19 cellular contexts compared by ENCODE assay signal in genomic region chr2:190854726-190855125, GRCh38. TPM values are rescaled to one million over a fixed set of nuclear protein-coding genes. Genes with fewer than 3 reads are reported as not detected.
DNase-seq lines count a peak whose midpoint lies in the region; ATAC-seq and TF ChIP-seq lines count a peak whose summit lies in the region.
"Had no signal": no experiment of that assay in that cellular context is flagged by ENCODE, and none has a peak within 500 bp of the region (broad histone marks: within the 10 kb centered on the region; RNA-seq: fewer than 3 reads in every experiment).

No MANE protein-coding gene starts in this region.

- H3K4me1 ChIP-seq in ascending aorta (peaks cover 0 to 27% of the 10 kb centered on the region in 2 donors), osteoblast (ENCODE audit: insufficient read depth, low read length) (peaks cover 48% of the 10 kb centered on the region), right cardiac atrium (ENCODE audit: control insufficient read depth, insufficient read depth, low read length) (peaks cover 1% of the 10 kb centered on the region), aorta (ENCODE audit: control insufficient read depth in 1 of 2, insufficient read depth in 2 of 2, low read length in 2 of 2) (peaks cover 2 to 12% of the 10 kb centered on the region in 2 donors), PC-3 (ENCODE audit: insufficient read depth, low read length) (peaks cover 29% of the 10 kb centered on the region)
- H3K4me1 ChIP-seq: BLaER1 had no signal

- DNase-seq in G401 (ENCODE audit: low spot score) = peak; percentile 90
- DNase-seq in ascending aorta (ENCODE audit: low spot score in 2 of 2) = no peak
- peak; percentile 72 for DNase-seq in cerebellum (ENCODE audit: low spot score)
- DNase-seq in osteoblast (ENCODE audit: insufficient read length, low spot score, missing footprints) = no peak
- no peak for DNase-seq in right cardiac atrium
- DNase-seq in aorta = no peak
- no peak for DNase-seq in PC-3
- DNase-seq: Caco-2; CD4-positive, CD25-positive, alpha-beta regulatory T cell; CD8-positive, alpha-beta T cell; DMS153; DND-41; GDM1; H9 had no signal

- H3K4me3 ChIP-seq in ascending aorta (no peak overlapping the region), osteoblast (ENCODE audit: insufficient read depth, low read length) (no peak overlapping the region), right cardiac atrium (ENCODE audit: low read length) (no peak overlapping the region), aorta (ENCODE audit: low read length in 2 of 2) (no peak overlapping the region), PC-3 (ENCODE audit: low read length) (no peak overlapping the region)
- H3K4me3 ChIP-seq: BLaER1, GM23338 had no signal

- CTCF ChIA-PET in PC-3 (lab: Charles Lee) = no interaction called here

- BruUV-seq in PC-3 (replicated peaks; lab: Mats Ljungman, UMichigan) = no TSS peak

- WGBS in right cardiac atrium = 94% methylated on average over 1 of the region's 1 CpG
- 78 to 81% methylated on average over 1 of the region's 1 CpG for WGBS in aorta, 2 donors

- no peak overlapping the region for H3K9ac ChIP-seq in PC-3 (ENCODE audit: low read length)
- H3K9ac ChIP-seq: BLaER1 had no signal

- peak overlapping the region; percentile 16 for H2AFZ ChIP-seq in osteoblast (ENCODE audit: low read length)
- no peak overlapping the region for H2AFZ ChIP-seq in PC-3 (ENCODE audit: low read length)
- H2AFZ ChIP-seq: GM23338 had no signal

- H3K9me2 ChIP-seq in PC-3 (replicated peaks; ENCODE audit: low read length) = no peaks in the 10 kb centered on the region

- H3K9me3 ChIP-seq in ascending aorta (no peaks in the 10 kb centered on the region), osteoblast (ENCODE audit: low read depth, low read length) (no peaks in the 10 kb centered on the region), right cardiac atrium (ENCODE audit: control insufficient read depth, low read length) (no peaks in the 10 kb centered on the region), aorta (ENCODE audit: control insufficient read depth, low read length) (no peaks in the 10 kb centered on the region), PC-3 (ENCODE audit: low read length) (no peaks in the 10 kb centered on the region)
- H3K9me3 ChIP-seq: BLaER1, Caco-2 had no signal

- POLR2A ChIA-PET in PC-3 (lab: Charles Lee; ENCODE audit: unreplicated experiment) = no interaction called here

- ATAC-seq in right cardiac atrium = no peak
- no peak for ATAC-seq in aorta (ENCODE audit: low FRiP score)
- no peak for ATAC-seq in PC-3
- ATAC-seq: CD8-positive, alpha-beta T cell; GM23338; HCT116 had no signal

- no peaks in the 10 kb centered on the region for H3F3A ChIP-seq in PC-3 (ENCODE audit: low read length, unreplicated experiment)

- H3K36me3 ChIP-seq in ascending aorta (no peaks in the 10 kb centered on the region), osteoblast (ENCODE audit: insufficient read depth, low read length) (no peaks in the 10 kb centered on the region), aorta (ENCODE audit: control insufficient read depth in 1 of 2, insufficient read depth in 2 of 2, low read length in 1 of 2) (no peaks in the 10 kb centered on the region), PC-3 (ENCODE audit: low read depth, low read length) (no peaks in the 10 kb centered on the region)
- H3K36me3 ChIP-seq: BLaER1 had no signal

- H3K4me2 ChIP-seq in osteoblast (ENCODE audit: insufficient read depth, low read length) (no peak overlapping the region), PC-3 (ENCODE audit: low read length) (no peak overlapping the region)
- H3K4me2 ChIP-seq: BLaER1, GM23338 had no signal

- intact Hi-C loops in ascending aorta (cut with DNase I) (no loop called here), right cardiac atrium (cut with DNase I) (no loop called here), aorta (cut with DNase I) (loop anchor here in 1 of 2 donors (5.0 kb wide), 1 partner anchor 33 kb away; no protein-coding TSS in a partner anchor), PC-3 (cut with micrococcal nuclease) (no loop called here)

- H3K27ac ChIP-seq in ascending aorta = peak overlapping the region; percentile 44 to 47
- H3K27ac ChIP-seq in osteoblast (ENCODE audit: low read depth, low read length) = no peak overlapping the region
- no peak overlapping the region for H3K27ac ChIP-seq in right cardiac atrium (ENCODE audit: low read length)
- peak overlapping the region in 1 of 2 donors; percentile 33 for H3K27ac ChIP-seq in aorta (ENCODE audit: low read depth in 1 of 2, low read length in 2 of 2)
- no peak overlapping the region for H3K27ac ChIP-seq in PC-3 (ENCODE audit: low read length)
- H3K27ac ChIP-seq: 22Rv1, BLaER1, C4-2B had no signal

- H3K27me3 ChIP-seq in ascending aorta (no peaks in the 10 kb centered on the region), osteoblast (ENCODE audit: insufficient read depth, low read length) (no peaks in the 10 kb centered on the region), right cardiac atrium (ENCODE audit: control insufficient read depth, insufficient read depth) (no peaks in the 10 kb centered on the region), aorta (ENCODE audit: control insufficient read depth in 1 of 2, insufficient read depth in 2 of 2, low read length in 1 of 2) (no peaks in the 10 kb centered on the region), PC-3 (ENCODE audit: low read length) (no peaks in the 10 kb centered on the region)
- H3K27me3 ChIP-seq: BLaER1 had no signal

- TF ChIP-seq CTCF in ascending aorta (IDR thresholded peaks at IDR 0.05) (no peak), osteoblast (IDR thresholded peaks at IDR 0.05; ENCODE audit: extremely low read depth, low read depth, low read length) (no peak), PC-3 (conservative IDR thresholded peaks at IDR 0.05; ENCODE audit: low read depth, low read length) (no peak)

- no peaks in the 10 kb centered on the region for H4K20me1 ChIP-seq in osteoblast (ENCODE audit: insufficient read depth, low read length)
- H4K20me1 ChIP-seq in PC-3 (ENCODE audit: low read length) = no peaks in the 10 kb centered on the region
- H4K20me1 ChIP-seq: BLaER1 had no signal

- in situ Hi-C loops in G401 (cut with HindIII; ENCODE audit: low sequenced_read_pairs) = no loop called here

- H3K79me2 ChIP-seq in osteoblast (ENCODE audit: insufficient read depth, low read length) = peaks cover 2% of the 10 kb centered on the region
- no peaks in the 10 kb centered on the region for H3K79me2 ChIP-seq in PC-3 (ENCODE audit: low read length)

RNA-seq across cellular contexts. Expression of gene GLS, which starts 25.9 kb away (rescaled TPM):
- total RNA-seq in G401 (2014; rRNA removed; shearing (Covaris generic)) = 33.1 and 36.6 TPM in 2 replicates
- total RNA-seq in ascending aorta (132 TPM), cerebellum (145 TPM), osteoblast (447 and 588 TPM in 2 replicates), right cardiac atrium (100 to 1,000 TPM in 1 of 4 donors, 10 to 100 TPM in 3; 79.8 to 106 (median 91.5) TPM), aorta (100 to 1,000 TPM; 344 to 425 TPM), PC-3 (2014; rRNA removed) (67.4 and 71.9 TPM in 2 replicates)
- polyA plus RNA-seq in right cardiac atrium (33.4 TPM), aorta (100 to 1,000 TPM in 1 of 2 donors, 10 to 100 TPM in 1; 59.4 to 109 TPM)

Comparison
In these comparisons a context has a peak if more than half of its experiments do, and no peak if none do; other contexts are left out.
1. DNase-seq: peak in G401 (single experiment) and cerebellum (single experiment); none in ascending aorta (0 of 2), osteoblast (single experiment), right cardiac atrium (0 of 3), aorta (0 of 2) and PC-3 (single experiment).
2. H3K27ac ChIP-seq: peak in ascending aorta (2 of 2); none in osteoblast (single experiment), right cardiac atrium (single experiment) and PC-3 (single experiment).